25 cellular contexts compared by ENCODE assay signal in genomic region chr3:14962762-14963161, GRCh38. TPM values are rescaled to one million over a fixed set of nuclear protein-coding genes. Genes with fewer than 3 reads are reported as not detected.
DNase-seq lines count a peak whose midpoint lies in the region; ATAC-seq, FAIRE-seq and TF ChIP-seq lines count a peak whose summit lies in the region.
"Had no signal": no experiment of that assay in that cellular context is flagged by ENCODE, and none has a peak within 500 bp of the region (broad histone marks: within the 10 kb centered on the region; RNA-seq: fewer than 3 reads in every experiment).

No MANE protein-coding gene starts in this region.

- H3K4me2 ChIP-seq in osteoblast (ENCODE audit: insufficient read depth, low read length) (peak overlapping the region; percentile 1), MM.1S (ENCODE audit: low read depth, low read length) (no peak overlapping the region)

- H3K9me3 ChIP-seq in osteoblast (ENCODE audit: low read depth, low read length): no peaks in the 10 kb centered on the region
- no peaks in the 10 kb centered on the region for H3K9me3 ChIP-seq in MM.1S (replicated peaks; ENCODE audit: insufficient read depth, low read length)
- H3K9me3 ChIP-seq: BE2C, pancreas, sigmoid colon had no signal

- no peak overlapping the region for H3K9ac ChIP-seq in MM.1S (ENCODE audit: low read length)

- TF ChIP-seq CTCF in bronchial epithelial cell (IDR thresholded peaks at IDR 0.05; ENCODE audit: insufficient read depth, low read length, severe bottlenecking) (no peak), osteoblast (IDR thresholded peaks at IDR 0.05; ENCODE audit: extremely low read depth, low read depth, low read length) (no peak), MM.1S (IDR thresholded peaks at IDR 0.05; ENCODE audit: low read length) (no peak)

- H4K20me1 ChIP-seq in osteoblast (ENCODE audit: insufficient read depth, low read length) (peaks cover 5% of the 10 kb centered on the region), MM.1S (ENCODE audit: insufficient read depth, low read length) (no peaks in the 10 kb centered on the region)

- H3K36me3 ChIP-seq in bronchial epithelial cell (ENCODE audit: control insufficient read depth, insufficient read depth, low read length) (peaks cover 2% of the 10 kb centered on the region), osteoblast (ENCODE audit: insufficient read depth, low read length) (peaks cover 12% of the 10 kb centered on the region), MM.1S (replicated peaks; ENCODE audit: insufficient read depth, low read length) (0 out of 2 replicates have a peak, but pooled peaks cover 14% of the 10 kb centered on the region)
- H3K36me3 ChIP-seq: BE2C, pancreas had no signal

- H3K79me2 ChIP-seq in osteoblast (ENCODE audit: insufficient read depth, low read length) (peaks cover 66% of the 10 kb centered on the region), MM.1S (ENCODE audit: low read length) (peaks cover 73% of the 10 kb centered on the region)

- H3K4me3 ChIP-seq in bronchial epithelial cell (ENCODE audit: low read depth, low read length) (no peak overlapping the region), osteoblast (ENCODE audit: insufficient read depth, low read length) (no peak overlapping the region), MM.1S (ENCODE audit: low read length) (no peak overlapping the region)
- H3K4me3 ChIP-seq: cardiac muscle cell, dorsolateral prefrontal cortex, heart left ventricle, lung, pancreas, sigmoid colon had no signal

- FAIRE-seq in bronchial epithelial cell (lab: Jason Lieb, UNC): no peak
- FAIRE-seq: GM12892, HepG2, pancreas had no signal

- DNase-seq in EH (ENCODE audit: low read depth) (peak; percentile 44), M059J (ENCODE audit: low read depth) (peak; percentile 60), bronchial epithelial cell (ENCODE audit: low read depth) (peak; percentile 59), osteoblast (ENCODE audit: insufficient read length, low spot score, missing footprints) (peak; percentile 66), MM.1S (no peak), NCI-H2107 treated with DMSO at 0.1 percent for 48 hours (lab: John Stamatoyannopoulos, UW; ENCODE audit: unreplicated experiment) (no peak)
- no peak for DNase-seq in stimulated activated naive CD8-positive, alpha-beta T cell treated with anti-CD3 and anti-CD28 coated beads, Interleukin-15, Interleukin-2, amounts not matched to agents 100 U/mL and 50 U/mL, for 24 hours
- DNase-seq: activated CD4-positive, CD25-positive, alpha-beta regulatory T cell; activated CD8-positive, alpha-beta memory T cell treated with anti-CD3 and anti-CD28 coated beads for 24 hours; activated naive CD8-positive, alpha-beta T cell treated with anti-CD3 and anti-CD28 coated beads, Interleukin-2, amount 10 ng/mL, durations not matched to agents 7 days and 5 days; activated T-cell treated with anti-CD3 and anti-CD28 coated beads, Interleukin-2, amount 50 U/mL, for 72 hours; BE2C; Calu3; dorsolateral prefrontal cortex; heart left ventricle; NCI-H187; NCI-H524; pancreas; SIG-M5; sigmoid colon had no signal

- H3F3A ChIP-seq in MM.1S (ENCODE audit: insufficient read depth, low read length): peaks cover 9% of the 10 kb centered on the region; the same call in 1 of the 2 replicates

- no peak overlapping the region for H2AFZ ChIP-seq in osteoblast (ENCODE audit: low read length)
- H2AFZ ChIP-seq in MM.1S (ENCODE audit: low read length): no peak overlapping the region

- H3K27ac ChIP-seq in osteoblast (ENCODE audit: low read depth, low read length) (peak overlapping the region; percentile 1), MM.1S (ENCODE audit: low read length) (no peak overlapping the region)
- H3K27ac ChIP-seq: cardiac muscle cell, dorsolateral prefrontal cortex, heart left ventricle, sigmoid colon had no signal

- H3K27me3 ChIP-seq in bronchial epithelial cell (ENCODE audit: control insufficient read depth, insufficient read depth, low read length) (no peaks in the 10 kb centered on the region), osteoblast (ENCODE audit: insufficient read depth, low read length) (no peaks in the 10 kb centered on the region), MM.1S (replicated peaks; ENCODE audit: insufficient read depth, low read length) (no peaks in the 10 kb centered on the region)
- H3K27me3 ChIP-seq: BE2C, cardiac muscle cell, dorsolateral prefrontal cortex, heart left ventricle, pancreas, sigmoid colon had no signal

- no peaks in the 10 kb centered on the region for H3K9me2 ChIP-seq in MM.1S (replicated peaks; ENCODE audit: insufficient read depth, low read length)

- H3K4me1 ChIP-seq in osteoblast (ENCODE audit: insufficient read depth, low read length): peaks cover 6% of the 10 kb centered on the region
- H3K4me1 ChIP-seq in MM.1S (ENCODE audit: low read length): peaks cover 13% of the 10 kb centered on the region; the same call in 1 of the 2 replicates
- H3K4me1 ChIP-seq: BE2C had no signal

- ATAC-seq in HG03439 (IDR thresholded peaks at IDR 0.05; ENCODE audit: unreplicated experiment): no peak
- no peak for ATAC-seq in stimulated activated naive CD8-positive, alpha-beta T cell treated with anti-CD3 and anti-CD28 coated beads, Interleukin-15, Interleukin-2, amounts not matched to agents 100 U/mL and 50 U/mL, for 24 hours
- ATAC-seq: activated T-cell treated with anti-CD3 and anti-CD28 coated beads, Interleukin-2, amount 50 U/mL, for 72 hours; heart left ventricle; HepG2; pancreas had no signal

RNA-seq across cellular contexts. Expression of gene NR2C2, which starts 15.4 kb away (rescaled TPM):
- 9.1 and 20.3 TPM in 2 replicates for total RNA-seq in M059J (2014; rRNA removed; shearing (Covaris generic))
- total RNA-seq in bronchial epithelial cell (15.0 and 16.1 TPM in 2 replicates), osteoblast (34.0 and 36.8 TPM in 2 replicates)

Comparison
In these comparisons a context has a peak if more than half of its experiments do, and no peak if none do; other contexts are left out.
1. DNase-seq: peak in EH (single experiment), M059J (single experiment), bronchial epithelial cell (single experiment) and osteoblast (single experiment); none in MM.1S (single experiment), NCI-H2107 treated with DMSO at 0.1 percent for 48 hours (single experiment) and stimulated activated naive CD8-positive, alpha-beta T cell treated with anti-CD3 and anti-CD28 coated beads, Interleukin-15, Interleukin-2, amounts not matched to agents 100 U/mL and 50 U/mL, for 24 hours (single experiment).